Comparison of ENCODE assay signal across 15 cellular contexts in genomic region chr20:41154436-41155176, GRCh38. TPM values are rescaled to one million over a fixed set of nuclear protein-coding genes. Genes with fewer than 3 reads are reported as not detected.
A peak's percentile ranks its signal among the peaks of the same experiment; 100 is the strongest.
DNase-seq lines count a peak whose midpoint lies in the region; ATAC-seq and TF ChIP-seq lines count a peak whose summit lies in the region.
"Had no signal": no experiment of that assay in that cellular context is flagged by ENCODE, and none has a peak within 500 bp of the region (broad histone marks: within the 10 kb centered on the region; RNA-seq: fewer than 3 reads in every experiment).

No MANE protein-coding gene starts in this region.

- no peak for TF ChIP-seq POLR2A in transverse colon (IDR thresholded peaks at IDR 0.05)

- CTCF ChIA-PET in CD8-positive, alpha-beta memory T cell (lab: Charles Lee), result interaction anchor here (0.6 to 15.5 kb wide), 5 partner anchors 10 to 132 kb away, joined by 3 to 193 read pairs (median 49); partner anchors contain the start of gene PLCG1
- CTCF ChIA-PET in T-cell (lab: Charles Lee), result interaction anchor here (0.5 to 4.9 kb wide), 6 partner anchors 10 to 59 kb away, joined by 3 to 43 read pairs (median 4); no protein-coding TSS in a partner anchor

- no peaks in the 10 kb centered on the region for H3K9me3 ChIP-seq in CD8-positive, alpha-beta memory T cell (ENCODE audit: low read length)
- H3K9me3 ChIP-seq in psoas muscle, result no peaks in the 10 kb centered on the region
- no peaks in the 10 kb centered on the region for H3K9me3 ChIP-seq in aorta (ENCODE audit: control insufficient read depth, low read length)
- H3K9me3 ChIP-seq in transverse colon, result no peaks in the 10 kb centered on the region
- H3K9me3 ChIP-seq: HAP-1 had no signal

- H3K9me3 Mint-ChIP-seq in CD8-positive, alpha-beta memory T cell, result no peaks in the 10 kb centered on the region
- no peaks in the 10 kb centered on the region for H3K9me3 Mint-ChIP-seq in T-cell
- peaks cover 7% of the 10 kb centered on the region for H3K9me3 Mint-ChIP-seq in glutamatergic neuron (ENCODE audit: unreplicated experiment)

- POLR2A ChIA-PET in CD8-positive, alpha-beta memory T cell (lab: Charles Lee), result interaction anchor here (0.6 to 4.4 kb wide), 4 partner anchors 8 to 22 kb away, joined by 4 to 69 read pairs (median 32); partner anchors contain the start of gene PLCG1
- POLR2A ChIA-PET in T-cell (lab: Charles Lee), result interaction anchor here in 1 of 2 donors (0.7 to 3.2 kb wide), 2 partner anchors 13 to 97 kb away, joined by 3 to 16 read pairs; no protein-coding TSS in a partner anchor

- peaks cover 99% of the 10 kb centered on the region for H3K4me1 ChIP-seq in CD8-positive, alpha-beta memory T cell (ENCODE audit: insufficient read depth, low read length)
- H3K4me1 ChIP-seq in psoas muscle (peaks cover 67% of the 10 kb centered on the region), aorta (ENCODE audit: control insufficient read depth in 1 of 2, insufficient read depth in 2 of 2, low read length in 2 of 2) (peaks cover 2 to 4% of the 10 kb centered on the region in 2 donors), transverse colon (peaks cover 8 to 44% (median 25%) of the 10 kb centered on the region in 4 donors)
- H3K4me1 ChIP-seq: HAP-1 had no signal

- no peaks in the 10 kb centered on the region for H3K27me3 ChIP-seq in CD8-positive, alpha-beta memory T cell (ENCODE audit: insufficient read depth, low read length, poor library complexity, severe bottlenecking)
- H3K27me3 ChIP-seq in psoas muscle (ENCODE audit: insufficient read depth in 3 of 3, low read length in 2 of 3) (no peaks in the 10 kb centered on the region), aorta (ENCODE audit: control insufficient read depth in 1 of 2, insufficient read depth in 2 of 2, low read length in 1 of 2) (no peaks in the 10 kb centered on the region), transverse colon (no peaks in the 10 kb centered on the region)

- peak overlapping the region; percentile 24 to 88 (median 74) for H3K4me3 Mint-ChIP-seq in CD8-positive, alpha-beta memory T cell
- peak overlapping the region in 1 of 3 donors; percentile 90 for H3K4me3 Mint-ChIP-seq in T-cell
- peak overlapping the region; percentile 67 for H3K4me3 Mint-ChIP-seq in glutamatergic neuron (ENCODE audit: unreplicated experiment)

- H3K36me3 Mint-ChIP-seq in CD8-positive, alpha-beta memory T cell, result peaks cover 0 to 8% (median 8%) of the 10 kb centered on the region in 3 donors
- H3K36me3 Mint-ChIP-seq in T-cell, result peaks cover 2% of the 10 kb centered on the region
- peaks cover 9% of the 10 kb centered on the region for H3K36me3 Mint-ChIP-seq in glutamatergic neuron (ENCODE audit: unreplicated experiment)

- H3K27me3 Mint-ChIP-seq in CD8-positive, alpha-beta memory T cell, result peaks cover 0 to 5% of the 10 kb centered on the region in 2 donors
- peaks cover 0 to 2% of the 10 kb centered on the region in 2 donors for H3K27me3 Mint-ChIP-seq in T-cell
- H3K27me3 Mint-ChIP-seq in glutamatergic neuron (ENCODE audit: unreplicated experiment), result peaks cover 19% of the 10 kb centered on the region

- no peak overlapping the region for H3K27ac ChIP-seq in CD8-positive, alpha-beta memory T cell (ENCODE audit: low read depth, low read length)
- H3K27ac ChIP-seq in psoas muscle (peak overlapping the region; percentile 27), aorta (ENCODE audit: low read depth in 1 of 2, low read length in 2 of 2) (no peak overlapping the region), transverse colon (no peak overlapping the region)

- WGBS in psoas muscle, 3 donors, result 49 to 64% (median 60%) methylated on average over 8 of the region's 8 CpGs
- WGBS in aorta, 2 donors, result 57 to 61% methylated on average over 7 to 8 of the region's 8 CpGs
- 83% methylated on average over 8 of the region's 8 CpGs; no CpG with 5 or more reads in 1 of the 2 donors for WGBS in transverse colon (ENCODE audit: low coverage in 1 of 2), 2 donors

- H3K4me3 ChIP-seq in CD8-positive, alpha-beta memory T cell (ENCODE audit: low read length), result no peak overlapping the region
- H3K4me3 ChIP-seq in psoas muscle (no peak overlapping the region), aorta (ENCODE audit: low read length in 2 of 2) (no peak overlapping the region), transverse colon (no peak overlapping the region)
- H3K4me3 ChIP-seq: HAP-1, K562 had no signal

- no peak for TF ChIP-seq CTCF in glutamatergic neuron (IDR thresholded peaks at IDR 0.05; ENCODE audit: partially characterized antibody, unreplicated experiment)
- TF ChIP-seq CTCF in psoas muscle (IDR thresholded peaks at IDR 0.05), result no peak
- no peak for TF ChIP-seq CTCF in transverse colon (IDR thresholded peaks at IDR 0.05)

- no peak for DNase-seq in CD8-positive, alpha-beta memory T cell
- DNase-seq in T-cell (no peak), glutamatergic neuron (no peak), psoas muscle (peak in 1 of 2 donors; percentile 28), aorta (no peak), SHP77 treated with DMSO at 0.1 percent for 48 hours (lab: John Stamatoyannopoulos, UW) (no peak), transverse colon (no peak), NCI-H187 treated with DMSO at 0.1 percent for 48 hours (lab: John Stamatoyannopoulos, UW) (no peak)
- DNase-seq: activated gamma-delta T cell, COR-L47, head of caudate nucleus, mesenchymal stem cell, retina had no signal

- intact Hi-C loops in psoas muscle (cut with DNase I) (no loop called here), aorta (cut with DNase I) (no loop called here), transverse colon (cut with DNase I; ENCODE audit: low total_unique reads) (no loop called here)

- peaks cover 3% of the 10 kb centered on the region for H3K36me3 ChIP-seq in CD8-positive, alpha-beta memory T cell (ENCODE audit: insufficient read depth, low read length)
- H3K36me3 ChIP-seq in psoas muscle (ENCODE audit: insufficient read depth in 1 of 2, low read depth in 1 of 2) (peaks cover 0 to 2% of the 10 kb centered on the region in 2 donors), aorta (ENCODE audit: control insufficient read depth in 1 of 2, insufficient read depth in 2 of 2, low read length in 1 of 2) (no peaks in the 10 kb centered on the region), transverse colon (no peaks in the 10 kb centered on the region)

- peaks cover 94 to 100% (median 97%) of the 10 kb centered on the region in 3 donors for H3K4me1 Mint-ChIP-seq in CD8-positive, alpha-beta memory T cell
- peaks cover 96 to 100% (median 97%) of the 10 kb centered on the region in 3 donors for H3K4me1 Mint-ChIP-seq in T-cell
- peaks cover 48% of the 10 kb centered on the region for H3K4me1 Mint-ChIP-seq in glutamatergic neuron (ENCODE audit: low read depth, unreplicated experiment)

- in situ Hi-C loops in transverse colon (cut with MboI; ENCODE audit: low pct_ligation_motif_present in 1 of 4, low pct_unique_long_range_greater_than_20kb in 1 of 4, low sequenced_read_pairs in 3 of 4), result no loop called here

- TF ChIP-seq EP300 in transverse colon (IDR thresholded peaks at IDR 0.05; ENCODE audit: low read depth), result no peak

- H3K27ac Mint-ChIP-seq in CD8-positive, alpha-beta memory T cell, result peak overlapping the region; percentile 93 to 100 (median 97)
- peak overlapping the region; percentile 97 to 100 for H3K27ac Mint-ChIP-seq in T-cell
- peak overlapping the region; percentile 69 for H3K27ac Mint-ChIP-seq in glutamatergic neuron (ENCODE audit: unreplicated experiment)

- no peak for ATAC-seq in T-cell (replicated peaks in 1 of 4)
- peak; percentile 13 to 55 (median 31) for ATAC-seq in psoas muscle
- no peak for ATAC-seq in aorta (ENCODE audit: low FRiP score)
- ATAC-seq: K562 had no signal

RNA-seq across cellular contexts. Expression of gene PLCG1, which starts 17.3 kb away (rescaled TPM):
- 100 to 1,000 TPM; 104 to 108 TPM for total RNA-seq in CD8-positive, alpha-beta memory T cell
- 73.5 TPM for polyA plus RNA-seq in CD8-positive, alpha-beta memory T cell
- total RNA-seq in T-cell (100 to 1,000 TPM; 390 to 589 (median 444) TPM), glutamatergic neuron (ENCODE audit: unreplicated experiment) (458 TPM), psoas muscle (10 to 100 TPM; 21.7 to 43.1 (median 28.0) TPM), aorta (100 to 1,000 TPM in 1 of 2 donors, 10 to 100 TPM in 1; 96.3 to 148 TPM), transverse colon (100 to 1,000 TPM in 3 of 4 donors, 10 to 100 TPM in 1; 82.7 to 377 (median 155) TPM)
- polyA plus RNA-seq in psoas muscle (10 to 100 TPM; 16.0 to 26.0 (median 19.7) TPM), aorta (10 to 100 TPM; 17.9 to 52.5 TPM)

Comparison
In these comparisons a context has a peak if more than half of its experiments do, and no peak if none do; other contexts are left out.
1. ATAC-seq: peak in psoas muscle (4 of 4); none in T-cell (0 of 4) and aorta (single experiment).
2. Peak in every context shown above with its lines, with median percentiles within 50 percentile points of each other: H3K27ac Mint-ChIP-seq.